Comparison of ENCODE assay signal across 9 cellular contexts in genomic region chr2:226299771-226300170, GRCh38.
"Had no signal": no experiment of that assay in that cellular context is flagged by ENCODE, and none has a peak within 500 bp of the region (broad histone marks: within the 10 kb centered on the region; RNA-seq: fewer than 3 reads in every experiment).

No MANE protein-coding gene starts in this region.

- DNase-seq: GM23248, GOT3, H7, HFFc6, KBM-7 had no signal

- H3K9ac ChIP-seq: GM23248 had no signal

- H3K9me3 Mint-ChIP-seq: HFFc6 had no signal

- H3K36me3 Mint-ChIP-seq: IgD-negative memory B cell had no signal

- H3K27ac ChIP-seq: GM23248, HL-60 had no signal

- H3K27me3 Mint-ChIP-seq: IgD-negative memory B cell had no signal

- H3K4me3 ChIP-seq: GM23248, HAP-1 had no signal

- ATAC-seq: HCT116 had no signal

- H3K4me1 ChIP-seq: HAP-1 had no signal

- H3K4me3 Mint-ChIP-seq: HFFc6, IgD-negative memory B cell had no signal

- H2AFZ ChIP-seq: GM23248 had no signal

- H3K9me3 ChIP-seq: HAP-1 had no signal

- H3K27ac Mint-ChIP-seq: HFFc6, IgD-negative memory B cell had no signal

- H3K36me3 ChIP-seq: HAP-1 had no signal
